12 cellular contexts compared by ENCODE assay signal in genomic region chr2:168530980-168531379, GRCh38.
DNase-seq lines count a peak whose midpoint lies in the region; ATAC-seq, FAIRE-seq and TF ChIP-seq lines count a peak whose summit lies in the region.
"Had no signal": no experiment of that assay in that cellular context is flagged by ENCODE, and none has a peak within 500 bp of the region (broad histone marks: within the 10 kb centered on the region; RNA-seq: fewer than 3 reads in every experiment).

No MANE protein-coding gene starts in this region.

- ATAC-seq in GM19035 (IDR thresholded peaks at IDR 0.05; ENCODE audit: unreplicated experiment): peak; percentile 51
- ATAC-seq in HG03066 (IDR thresholded peaks at IDR 0.05; ENCODE audit: low read depth, unreplicated experiment): peak; percentile 40
- ATAC-seq in GM12878: peak; percentile 69
- no peak for ATAC-seq in GM19023 (IDR thresholded peaks at IDR 0.05; ENCODE audit: unreplicated experiment)
- ATAC-seq in esophagus mucosa: no peak

- CTCF ChIA-PET in GM12878 (lab: Yijun Ruan, JAX): no interaction called here

- in situ Hi-C loops in GM12878 (cut with MboI): no loop called here

- POLR2A ChIA-PET in GM12878 (lab: Charles Lee): no interaction called here

- H4K20me1 ChIP-seq in GM12878 (ENCODE audit: control insufficient read depth, insufficient read depth) (no peaks in the 10 kb centered on the region), smooth muscle cell (ENCODE audit: low read depth) (no peaks in the 10 kb centered on the region)

- H3K4me1 ChIP-seq in GM12878 (ENCODE audit: control insufficient read depth, insufficient read depth, low read length): peaks cover 28% of the 10 kb centered on the region
- H3K4me1 ChIP-seq in smooth muscle cell (ENCODE audit: low read depth): peaks cover 28% of the 10 kb centered on the region

- H3K9ac ChIP-seq in GM12878 (ENCODE audit: control insufficient read depth, insufficient read depth, low read length): no peak overlapping the region; the same call in 1 of the 2 replicates
- no peak overlapping the region for H3K9ac ChIP-seq in smooth muscle cell (ENCODE audit: low read depth)

- TF ChIP-seq EP300 in GM12878 (IDR thresholded peaks at IDR 0.05; ENCODE audit: borderline replicate concordance in 1 of 2, control insufficient read depth in 1 of 2, low read depth in 2 of 2, low read length in 2 of 2): no peak

- SMC1A ChIA-PET in GM12878 (lab: Charles Lee; ENCODE audit: uncharacterized antibody, unreplicated experiment): interaction anchor here (0.6 to 1.5 kb wide), 3 partner anchors 35 to 250 kb away, joined by 3 to 6 read pairs (median 3); no protein-coding TSS in a partner anchor

- peak overlapping the region; percentile 61 for H3K27ac ChIP-seq in GM12878 (ENCODE audit: control insufficient read depth, insufficient read depth)
- H3K27ac ChIP-seq in smooth muscle cell (ENCODE audit: low read depth): peak overlapping the region; percentile 73
- H3K27ac ChIP-seq: pancreas, VCaP had no signal

- no TSS peak for BruUV-seq in GM12878 (replicated peaks; lab: Mats Ljungman, UMichigan)

- RAD21 ChIA-PET in GM12878 (lab: Charles Lee; ENCODE audit: unreplicated experiment): no interaction called here

- H3F3A ChIP-seq in smooth muscle cell (ENCODE audit: low read depth): peaks cover 14% of the 10 kb centered on the region

- intact Hi-C loops in GM12878 (cut with micrococcal nuclease; ENCODE audit: unreplicated experiment): loop anchor here (5.0 kb wide), 2 partner anchors 34 to 74 kb away; partner anchors contain the start of gene CERS6

- no peak for FAIRE-seq in GM12878 (lab: Jason Lieb, UNC)
- FAIRE-seq: pancreas had no signal

- no peak for TF ChIP-seq POLR2A in GM12878 (IDR thresholded peaks at IDR 0.05; ENCODE audit: low read depth, low read length)

- DNase-seq in GM12878 (ENCODE audit: low read depth, low spot score) (no peak), smooth muscle cell (lab: John Stamatoyannopoulos, UW; ENCODE audit: unreplicated experiment) (no peak), mesenteric fat pad (ENCODE audit: low spot score) (no peak), pons (ENCODE audit: low spot score) (no peak)
- DNase-seq: amniotic stem cell, hypothalamus, pancreas had no signal

- H3K4me2 ChIP-seq in GM12878 (ENCODE audit: control insufficient read depth, insufficient read depth) (peak overlapping the region; percentile 86), smooth muscle cell (peak overlapping the region; percentile 3)

- no peak overlapping the region for H2AFZ ChIP-seq in GM12878 (ENCODE audit: control insufficient read depth, low read depth, low read length)
- no peak overlapping the region for H2AFZ ChIP-seq in smooth muscle cell (ENCODE audit: low read depth)

- peaks cover 63% of the 10 kb centered on the region for H3K79me2 ChIP-seq in GM12878 (ENCODE audit: control insufficient read depth, insufficient read depth, low read length)
- H3K79me2 ChIP-seq in smooth muscle cell (ENCODE audit: low read depth): peaks cover 29% of the 10 kb centered on the region

- TF ChIP-seq CTCF in GM12878 (IDR thresholded peaks at IDR 0.05 in 2 of 3, conservative IDR thresholded peaks at IDR 0.05 in 1 of 3; ENCODE audit: control insufficient read depth in 2 of 3, extremely low read depth in 1 of 3, insufficient read depth in 1 of 3, low read depth in 3 of 3, low read length in 3 of 3) (no peak), smooth muscle cell (IDR thresholded peaks at IDR 0.05; ENCODE audit: borderline replicate concordance, insufficient read depth, poor library complexity, severe bottlenecking) (no peak)

- no peak for TF ChIP-seq RAD21 in GM12878 (IDR thresholded peaks at IDR 0.05; ENCODE audit: insufficient read depth, low read depth, low read length)

- no peaks in the 10 kb centered on the region for H3K27me3 ChIP-seq in GM12878 (replicated peaks in 1 of 2; ENCODE audit: control insufficient read depth in 2 of 2, insufficient read depth in 2 of 2, low read length in 1 of 2)
- H3K27me3 ChIP-seq in smooth muscle cell (ENCODE audit: low read depth): no peaks in the 10 kb centered on the region
- H3K27me3 ChIP-seq: pancreas had no signal

- H3K4me3 ChIP-seq in GM12878 (peak overlapping the region; percentile 46; the same call in 1 of the 2 replicates), smooth muscle cell (no peak overlapping the region)
- H3K4me3 ChIP-seq: pancreas had no signal

- H3K9me3 ChIP-seq in GM12878 (replicated peaks; ENCODE audit: control insufficient read depth, insufficient read depth, low read length) (peaks cover 6% of the 10 kb centered on the region; the same call in 2 of the 3 replicates), smooth muscle cell (replicated peaks; ENCODE audit: low read depth) (no peaks in the 10 kb centered on the region)
- H3K9me3 ChIP-seq: pancreas had no signal

- no peaks in the 10 kb centered on the region for H3K36me3 ChIP-seq in GM12878 (ENCODE audit: control insufficient read depth in 2 of 2, insufficient read depth in 2 of 2, low read length in 1 of 2)
- H3K36me3 ChIP-seq in smooth muscle cell (ENCODE audit: low read depth): no peaks in the 10 kb centered on the region
- H3K36me3 ChIP-seq: pancreas had no signal

TF ChIP-seq in GM12878, 131 proteins besides CTCF, POLR2A, EP300 and RAD21:
- 0 out of 2 replicates have a peak, but pooled peaks have one; percentile 46 for TF ChIP-seq MEF2A (IDR thresholded peaks at IDR 0.05; ENCODE audit: insufficient read depth, low read depth, low read length)
- TF ChIP-seq ATF2 (IDR thresholded peaks at IDR 0.05; ENCODE audit: low read length): peak; percentile 42; the same call in 1 of the 2 replicates
- TF ChIP-seq GATAD2B (conservative IDR thresholded peaks at IDR 0.05; ENCODE audit: low read depth): no peak
- TF ChIP-seq IKZF2 (IDR thresholded peaks at IDR 0.05): peak in 1 of 2 experiments; percentile 11; a peak in 1 of 4 replicates
- TF ChIP-seq SPI1 (IDR thresholded peaks at IDR 0.05; ENCODE audit: borderline replicate concordance, insufficient read depth, low read depth, low read length): peak; percentile 82
- TF ChIP-seq NFIC (IDR thresholded peaks at IDR 0.05; ENCODE audit: low read depth, low read length): peak; percentile 67; the same call in 1 of the 2 replicates
- peak; percentile 41 for TF ChIP-seq MEF2B (IDR thresholded peaks at IDR 0.05; ENCODE audit: partially characterized antibody, poor library complexity, severe bottlenecking)
- no peak for TF ChIP-seq ZNF592 (IDR thresholded peaks at IDR 0.05)
- no peak for TF ChIP-seq SP1 (IDR thresholded peaks at IDR 0.05; ENCODE audit: low read depth, low read length)
- 0 out of 2 replicates have a peak, but pooled peaks have one; percentile 16 for TF ChIP-seq JUNB (IDR thresholded peaks at IDR 0.05)
- TF ChIP-seq ASH2L (IDR thresholded peaks at IDR 0.05; ENCODE audit: borderline replicate concordance, low read depth): no peak

Comparison
In these comparisons a context has a peak if more than half of its experiments do, and no peak if none do; other contexts are left out.
1. ATAC-seq: peak in GM19035 (single experiment), HG03066 (single experiment) and GM12878 (single experiment); none in GM19023 (single experiment) and esophagus mucosa (single experiment).